In genomic region chr5:68464424-68464823, GRCh38 we compare ENCODE assay signal across 9 cellular contexts.
DNase-seq lines count a peak whose midpoint lies in the region; ATAC-seq and TF ChIP-seq lines count a peak whose summit lies in the region.
"Had no signal": no experiment of that assay in that cellular context is flagged by ENCODE, and none has a peak within 500 bp of the region (broad histone marks: within the 10 kb centered on the region; RNA-seq: fewer than 3 reads in every experiment).

No MANE protein-coding gene starts in this region.

- intact Hi-C loops in posterior cingulate gyrus (cut with DNase I), result no loop called here

- no peak overlapping the region for H3K27ac Mint-ChIP-seq in type B pancreatic cell

- no peaks in the 10 kb centered on the region for H3K36me3 Mint-ChIP-seq in type B pancreatic cell

- H3K4me1 Mint-ChIP-seq in type B pancreatic cell (ENCODE audit: unreplicated experiment), result peaks cover 13% of the 10 kb centered on the region

- H3K4me3 Mint-ChIP-seq in type B pancreatic cell, result no peak overlapping the region

- ATAC-seq in GM18517 (IDR thresholded peaks at IDR 0.05; ENCODE audit: unreplicated experiment), result peak; percentile 50

- no peaks in the 10 kb centered on the region for H3K27me3 Mint-ChIP-seq in type B pancreatic cell

- DNase-seq in HT1080 (ENCODE audit: low read depth) (peak; percentile 67), 8988T (no peak), posterior cingulate gyrus (no peak), type B pancreatic cell (ENCODE audit: extremely low spot score, unreplicated experiment) (no peak), putamen (ENCODE audit: low spot score) (no peak)
- DNase-seq in activated T-cell treated with anti-CD3 and anti-CD28 coated beads, Interleukin-2, amount 50 U/mL, for 1 hour, result peak; percentile 38
- DNase-seq in stimulated activated CD4-positive, alpha-beta T cell treated with anti-CD3 and anti-CD28 coated beads, Interleukin-15, amount 100 ng/mL, for 24 hours, result peak; percentile 73
- DNase-seq: left cardiac atrium had no signal

- no peak for TF ChIP-seq CTCF in type B pancreatic cell (conservative IDR thresholded peaks at IDR 0.05)

- peaks cover 6% of the 10 kb centered on the region for H3K9me3 Mint-ChIP-seq in type B pancreatic cell

Comparison
In these comparisons a context has a peak if more than half of its experiments do, and no peak if none do; other contexts are left out.
1. DNase-seq: peak in HT1080 (single experiment), activated T-cell treated with anti-CD3 and anti-CD28 coated beads, Interleukin-2, amount 50 U/mL, for 1 hour (single experiment) and stimulated activated CD4-positive, alpha-beta T cell treated with anti-CD3 and anti-CD28 coated beads, Interleukin-15, amount 100 ng/mL, for 24 hours (single experiment); none in 8988T (single experiment), posterior cingulate gyrus (0 of 10), type B pancreatic cell (single experiment) and putamen (single experiment).